5 cellular contexts compared by ENCODE assay signal in the genomic region with DNA sequence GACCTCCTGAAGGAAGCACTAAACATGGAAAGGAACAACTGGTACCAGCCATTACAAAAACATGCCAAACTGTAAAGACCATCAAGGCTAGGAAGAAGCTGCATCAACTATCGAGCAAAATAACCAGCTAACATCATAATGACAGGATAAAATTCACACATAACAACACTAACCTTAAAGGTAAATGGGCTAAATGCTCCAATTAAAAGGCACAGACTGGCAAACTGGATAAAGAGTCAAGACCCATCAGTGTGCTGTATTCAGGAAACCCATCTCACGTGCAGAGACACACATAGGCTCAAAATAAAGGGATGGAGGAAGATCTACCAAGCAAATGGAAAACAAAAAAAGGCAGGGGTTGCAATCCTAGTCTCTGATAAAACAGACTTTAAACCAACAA. TPM values are rescaled to one million over a fixed set of nuclear protein-coding genes. Genes with fewer than 3 reads are reported as not detected.
"Had no signal": no experiment of that assay in that cellular context is flagged by ENCODE, and none has a peak within 500 bp of the region (broad histone marks: within the 10 kb centered on the region; RNA-seq: fewer than 3 reads in every experiment).

No MANE protein-coding gene starts in this region.

RNA-seq across cellular contexts. Expression of a gene that starts 10.6 kb away (rescaled TPM):
- total RNA-seq: HT-29 had no signal

RNA-seq across cellular contexts. Expression of a gene that starts 23.1 kb away (rescaled TPM):
- total RNA-seq: HT-29 had no signal

RNA-seq across cellular contexts. Expression of a gene that starts 41.6 kb away (rescaled TPM):
- total RNA-seq: HepG2, HT-29, HT1080, IMR-90 had no signal
- polyA plus RNA-seq: HepG2, IgD-negative memory B cell, IMR-90 had no signal
